19 cellular contexts compared by ENCODE assay signal in genomic region chr6:21653323-21653722, GRCh38.
"Had no signal": no experiment of that assay in that cellular context is flagged by ENCODE, and none has a peak within 500 bp of the region (broad histone marks: within the 10 kb centered on the region; RNA-seq: fewer than 3 reads in every experiment).

No MANE protein-coding gene starts in this region.

- H3K4me3 Mint-ChIP-seq: IgD-negative memory B cell had no signal

- H3K27ac ChIP-seq: KMS-11 had no signal

- ATAC-seq: K562, SK-N-SH treated with all-trans-retinoic acid at 6 μM for 48 hours had no signal

- DNase-seq: Kasumi-1, MM.1S, MV-4-11, NCI-H1048, NCI-H1105 treated with DMSO at 0.1 percent for 48 hours, NCI-H1417 treated with DMSO at 0.1 percent for 48 hours, NCI-H1694 treated with DMSO at 0.1 percent for 48 hours, NCI-H1930, NCI-H2081, NCI-H2107, NCI-H2227 treated with DMSO at 0.1 percent for 48 hours, NCI-H524, NCI-H748 treated with DMSO at 0.1 percent for 48 hours, RPMI8226, SHP77 had no signal

- H3K9ac ChIP-seq: KMS-11 had no signal

- H3K4me2 ChIP-seq: KMS-11 had no signal

- H3K27ac Mint-ChIP-seq: IgD-negative memory B cell had no signal

- H3K4me3 ChIP-seq: K562 had no signal
